13 cellular contexts compared by ENCODE assay signal in genomic region chr6:156984178-156984738, GRCh38.
DNase-seq lines count a peak whose midpoint lies in the region; ATAC-seq lines count a peak whose summit lies in the region.
"Had no signal": no experiment of that assay in that cellular context is flagged by ENCODE, and none has a peak within 500 bp of the region (broad histone marks: within the 10 kb centered on the region; RNA-seq: fewer than 3 reads in every experiment).

No MANE protein-coding gene starts in this region.

- peak; percentile 35 for ATAC-seq in HG02870 (IDR thresholded peaks at IDR 0.05; ENCODE audit: unreplicated experiment)
- no peak for ATAC-seq in activated T-helper 17 cell treated with anti-CD3 and anti-CD28 coated beads, Interleukin-2, amount 50 U/mL, for 72 hours (replicated peaks)

- intact Hi-C loops in activated CD4-positive, alpha-beta T cell treated with anti-CD3 and anti-CD28 coated beads, Interleukin-2, amount 10 ng/mL, durations not matched to agents 24 days and 14 days (cut with micrococcal nuclease), result no loop called here

- H3K4me3 Mint-ChIP-seq in activated CD4-positive, alpha-beta T cell treated with anti-CD3 and anti-CD28 coated beads, Interleukin-2, amount 10 ng/mL, durations not matched to agents 24 days and 14 days, result peak overlapping the region; percentile 39
- H3K4me3 Mint-ChIP-seq in activated T-helper 17 cell treated with anti-CD3 and anti-CD28 coated beads, Interleukin-2, amount 50 U/mL, for 72 hours, result no peak overlapping the region

- H3K4me1 Mint-ChIP-seq in activated CD4-positive, alpha-beta T cell treated with anti-CD3 and anti-CD28 coated beads, Interleukin-2, amount 10 ng/mL, durations not matched to agents 24 days and 14 days, result peaks cover 43% of the 10 kb centered on the region
- H3K4me1 Mint-ChIP-seq in activated T-helper 17 cell treated with anti-CD3 and anti-CD28 coated beads, Interleukin-2, amount 50 U/mL, for 72 hours, result peaks cover 44% of the 10 kb centered on the region

- no peak overlapping the region for H3K27ac ChIP-seq in caudate nucleus (ENCODE audit: low read depth, low read length)
- H3K27ac ChIP-seq: epithelial cell of prostate had no signal

- H3K27ac Mint-ChIP-seq in activated CD4-positive, alpha-beta T cell treated with anti-CD3 and anti-CD28 coated beads, Interleukin-2, amount 10 ng/mL, durations not matched to agents 24 days and 14 days, result no peak overlapping the region
- H3K27ac Mint-ChIP-seq in activated T-helper 17 cell treated with anti-CD3 and anti-CD28 coated beads, Interleukin-2, amount 50 U/mL, for 72 hours, result peak overlapping the region; percentile 44

- no peaks in the 10 kb centered on the region for H3K27me3 Mint-ChIP-seq in activated CD4-positive, alpha-beta T cell treated with anti-CD3 and anti-CD28 coated beads, Interleukin-2, amount 10 ng/mL, durations not matched to agents 24 days and 14 days
- no peaks in the 10 kb centered on the region for H3K27me3 Mint-ChIP-seq in activated T-helper 17 cell treated with anti-CD3 and anti-CD28 coated beads, Interleukin-2, amount 50 U/mL, for 72 hours

- no peaks in the 10 kb centered on the region for H3K36me3 Mint-ChIP-seq in activated CD4-positive, alpha-beta T cell treated with anti-CD3 and anti-CD28 coated beads, Interleukin-2, amount 10 ng/mL, durations not matched to agents 24 days and 14 days (ENCODE audit: low read depth)
- H3K36me3 Mint-ChIP-seq in activated T-helper 17 cell treated with anti-CD3 and anti-CD28 coated beads, Interleukin-2, amount 50 U/mL, for 72 hours (ENCODE audit: low read depth), result no peaks in the 10 kb centered on the region

- no peaks in the 10 kb centered on the region for H3K9me3 Mint-ChIP-seq in activated CD4-positive, alpha-beta T cell treated with anti-CD3 and anti-CD28 coated beads, Interleukin-2, amount 10 ng/mL, durations not matched to agents 24 days and 14 days
- H3K9me3 Mint-ChIP-seq in activated T-helper 17 cell treated with anti-CD3 and anti-CD28 coated beads, Interleukin-2, amount 50 U/mL, for 72 hours, result no peaks in the 10 kb centered on the region

- DNase-seq in activated CD4-positive, alpha-beta T cell treated with anti-CD3 and anti-CD28 coated beads, Interleukin-2, amount 10 ng/mL, durations not matched to agents 24 days and 14 days, result peak; percentile 69
- DNase-seq in activated CD4-positive, alpha-beta T cell treated with anti-CD3 and anti-CD28 coated beads for 4 hours, result no peak
- DNase-seq in renal cortical epithelial cell (ENCODE audit: low read depth) (peak; percentile 48), C1 segment of cervical spinal cord (lab: John Stamatoyannopoulos, UW) (no peak), caudate nucleus (lab: John Stamatoyannopoulos, UW) (no peak)
- no peak for DNase-seq in central memory CD4-positive, alpha-beta T cell
- DNase-seq: activated CD4-positive, CD25-positive, alpha-beta regulatory T cell; NCI-H1436 treated with DMSO at 0.1 percent for 48 hours; stimulated activated CD4-positive, alpha-beta T cell treated with anti-CD3 and anti-CD28 coated beads, Interleukin-4, amount 100 ng/mL, for 4 hours; transverse colon had no signal

Comparison
In these comparisons a context has a peak if more than half of its experiments do, and no peak if none do; other contexts are left out.
1. DNase-seq: peak in activated CD4-positive, alpha-beta T cell treated with anti-CD3 and anti-CD28 coated beads, Interleukin-2, amount 10 ng/mL, durations not matched to agents 24 days and 14 days (single experiment) and renal cortical epithelial cell (single experiment); none in activated CD4-positive, alpha-beta T cell treated with anti-CD3 and anti-CD28 coated beads for 4 hours (0 of 2), C1 segment of cervical spinal cord (0 of 14), caudate nucleus (0 of 61) and central memory CD4-positive, alpha-beta T cell (single experiment).